1 cellular context compared by ENCODE assay signal in the genomic region with DNA sequence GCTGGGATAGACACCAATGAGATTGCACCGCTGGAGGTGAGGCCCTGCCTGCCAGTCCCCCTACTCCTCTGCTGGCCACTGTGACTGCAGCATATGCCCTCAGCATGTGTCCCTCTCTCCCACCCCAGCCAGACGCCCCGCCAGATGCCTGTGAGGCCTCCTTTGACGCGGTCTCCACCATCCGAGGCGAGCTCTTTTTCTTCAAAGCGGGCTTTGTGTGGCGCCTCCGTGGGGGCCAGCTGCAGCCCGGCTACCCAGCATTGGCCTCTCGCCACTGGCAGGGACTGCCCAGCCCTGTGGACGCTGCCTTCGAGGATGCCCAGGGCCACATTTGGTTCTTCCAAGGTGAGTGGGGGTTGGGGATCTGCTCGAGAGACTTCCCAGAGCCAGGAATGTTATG.
TF ChIP-seq lines count a peak whose summit lies in the region.

No MANE protein-coding gene starts in this region.

TF ChIP-seq in HCT116, 20 proteins besides CTCF, POLR2A, EP300 and RAD21:
- TF ChIP-seq, protein P1, sequence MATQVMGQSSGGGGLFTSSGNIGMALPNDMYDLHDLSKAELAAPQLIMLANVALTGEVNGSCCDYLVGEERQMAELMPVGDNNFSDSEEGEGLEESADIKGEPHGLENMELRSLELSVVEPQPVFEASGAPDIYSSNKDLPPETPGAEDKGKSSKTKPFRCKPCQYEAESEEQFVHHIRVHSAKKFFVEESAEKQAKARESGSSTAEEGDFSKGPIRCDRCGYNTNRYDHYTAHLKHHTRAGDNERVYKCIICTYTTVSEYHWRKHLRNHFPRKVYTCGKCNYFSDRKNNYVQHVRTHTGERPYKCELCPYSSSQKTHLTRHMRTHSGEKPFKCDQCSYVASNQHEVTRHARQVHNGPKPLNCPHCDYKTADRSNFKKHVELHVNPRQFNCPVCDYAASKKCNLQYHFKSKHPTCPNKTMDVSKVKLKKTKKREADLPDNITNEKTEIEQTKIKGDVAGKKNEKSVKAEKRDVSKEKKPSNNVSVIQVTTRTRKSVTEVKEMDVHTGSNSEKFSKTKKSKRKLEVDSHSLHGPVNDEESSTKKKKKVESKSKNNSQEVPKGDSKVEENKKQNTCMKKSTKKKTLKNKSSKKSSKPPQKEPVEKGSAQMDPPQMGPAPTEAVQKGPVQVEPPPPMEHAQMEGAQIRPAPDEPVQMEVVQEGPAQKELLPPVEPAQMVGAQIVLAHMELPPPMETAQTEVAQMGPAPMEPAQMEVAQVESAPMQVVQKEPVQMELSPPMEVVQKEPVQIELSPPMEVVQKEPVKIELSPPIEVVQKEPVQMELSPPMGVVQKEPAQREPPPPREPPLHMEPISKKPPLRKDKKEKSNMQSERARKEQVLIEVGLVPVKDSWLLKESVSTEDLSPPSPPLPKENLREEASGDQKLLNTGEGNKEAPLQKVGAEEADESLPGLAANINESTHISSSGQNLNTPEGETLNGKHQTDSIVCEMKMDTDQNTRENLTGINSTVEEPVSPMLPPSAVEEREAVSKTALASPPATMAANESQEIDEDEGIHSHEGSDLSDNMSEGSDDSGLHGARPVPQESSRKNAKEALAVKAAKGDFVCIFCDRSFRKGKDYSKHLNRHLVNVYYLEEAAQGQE (IDR thresholded peaks at IDR 0.05; ENCODE audit: low read depth), result no peak
- TF ChIP-seq EGR1 (IDR thresholded peaks at IDR 0.05; ENCODE audit: low read depth) (no peak), SIN3A (IDR thresholded peaks at IDR 0.05; ENCODE audit: low read depth) (no peak), EZH2 (IDR thresholded peaks at IDR 0.05) (no peak), POLR2AphosphoS5 (IDR thresholded peaks at IDR 0.05; ENCODE audit: low read depth, low read length) (no peak), EZH2phosphoT487 (IDR thresholded peaks at IDR 0.05; ENCODE audit: borderline replicate concordance) (no peak), ELF1 (IDR thresholded peaks at IDR 0.05; ENCODE audit: borderline replicate concordance, low read depth) (no peak), SP1 (IDR thresholded peaks at IDR 0.05; ENCODE audit: low read depth) (no peak), FOSL1 (IDR thresholded peaks at IDR 0.05; ENCODE audit: low read depth) (no peak), YY1 (IDR thresholded peaks at IDR 0.05; ENCODE audit: extremely low read depth, insufficient replicate concordance, low read depth, low read length) (no peak), TCF7L2 (IDR thresholded peaks at IDR 0.05; ENCODE audit: borderline replicate concordance, extremely low read depth, insufficient read depth, insufficient read length) (no peak), ZNF274 (IDR thresholded peaks at IDR 0.05; ENCODE audit: low read depth, low read length) (no peak), JUND (IDR thresholded peaks at IDR 0.05) (no peak), CEBPB (IDR thresholded peaks at IDR 0.05; ENCODE audit: low read depth) (no peak), SRF (IDR thresholded peaks at IDR 0.05; ENCODE audit: low read depth) (no peak), CBX3 (IDR thresholded peaks at IDR 0.05; ENCODE audit: low read depth) (no peak)
- TF ChIP-seq, protein P2, sequence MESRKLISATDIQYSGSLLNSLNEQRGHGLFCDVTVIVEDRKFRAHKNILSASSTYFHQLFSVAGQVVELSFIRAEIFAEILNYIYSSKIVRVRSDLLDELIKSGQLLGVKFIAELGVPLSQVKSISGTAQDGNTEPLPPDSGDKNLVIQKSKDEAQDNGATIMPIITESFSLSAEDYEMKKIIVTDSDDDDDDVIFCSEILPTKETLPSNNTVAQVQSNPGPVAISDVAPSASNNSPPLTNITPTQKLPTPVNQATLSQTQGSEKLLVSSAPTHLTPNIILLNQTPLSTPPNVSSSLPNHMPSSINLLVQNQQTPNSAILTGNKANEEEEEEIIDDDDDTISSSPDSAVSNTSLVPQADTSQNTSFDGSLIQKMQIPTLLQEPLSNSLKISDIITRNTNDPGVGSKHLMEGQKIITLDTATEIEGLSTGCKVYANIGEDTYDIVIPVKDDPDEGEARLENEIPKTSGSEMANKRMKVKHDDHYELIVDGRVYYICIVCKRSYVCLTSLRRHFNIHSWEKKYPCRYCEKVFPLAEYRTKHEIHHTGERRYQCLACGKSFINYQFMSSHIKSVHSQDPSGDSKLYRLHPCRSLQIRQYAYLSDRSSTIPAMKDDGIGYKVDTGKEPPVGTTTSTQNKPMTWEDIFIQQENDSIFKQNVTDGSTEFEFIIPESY (IDR thresholded peaks at IDR 0.05; ENCODE audit: extremely low read depth, insufficient replicate concordance, low read length), result no peak
- TF ChIP-seq, protein P3, sequence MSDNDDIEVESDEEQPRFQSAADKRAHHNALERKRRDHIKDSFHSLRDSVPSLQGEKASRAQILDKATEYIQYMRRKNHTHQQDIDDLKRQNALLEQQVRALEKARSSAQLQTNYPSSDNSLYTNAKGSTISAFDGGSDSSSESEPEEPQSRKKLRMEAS (IDR thresholded peaks at IDR 0.05), result no peak
- TF ChIP-seq, protein P4, sequence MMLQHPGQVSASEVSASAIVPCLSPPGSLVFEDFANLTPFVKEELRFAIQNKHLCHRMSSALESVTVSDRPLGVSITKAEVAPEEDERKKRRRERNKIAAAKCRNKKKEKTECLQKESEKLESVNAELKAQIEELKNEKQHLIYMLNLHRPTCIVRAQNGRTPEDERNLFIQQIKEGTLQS (IDR thresholded peaks at IDR 0.05), result no peak
TF ChIP-seq in HCT116: peak in this region for 0.
